In genomic region chr3:52537726-52538421, GRCh38 we compare ENCODE assay signal across 8 cellular contexts. TPM values are rescaled to one million over a fixed set of nuclear protein-coding genes. Genes with fewer than 3 reads are reported as not detected.
DNase-seq lines count a peak whose midpoint lies in the region; ATAC-seq, FAIRE-seq and TF ChIP-seq lines count a peak whose summit lies in the region.

No MANE protein-coding gene starts in this region.

- H3K27me3 ChIP-seq in HCT116 (ENCODE audit: insufficient read depth, low read length) (no peaks in the 10 kb centered on the region), spleen (replicated peaks in 1 of 7) (peaks cover 0 to 17% (median 5%) of the 10 kb centered on the region in 7 donors)

- peak overlapping the region; percentile 98 for H3K9ac ChIP-seq in HCT116 (ENCODE audit: low read length)

- H3K4me1 ChIP-seq in HCT116 (ENCODE audit: control insufficient read depth in 1 of 2, insufficient read depth in 2 of 2, low read length in 2 of 2) (peaks cover 7 to 24% of the 10 kb centered on the region in 2 experiments; a peak in 3 of 4 replicates), spleen (peaks cover 23 to 65% (median 51%) of the 10 kb centered on the region in 6 donors)

- no TSS peak for BruUV-seq in HCT116 (replicated peaks; lab: Mats Ljungman, UMichigan)

- TF ChIP-seq POLR2A in HCT116 (IDR thresholded peaks at IDR 0.05; ENCODE audit: borderline replicate concordance, extremely low read depth, insufficient read depth, insufficient read length) (no peak), spleen (IDR thresholded peaks at IDR 0.05) (no peak)

- H3K36me3 ChIP-seq in HCT116 (ENCODE audit: control insufficient read depth in 1 of 2, insufficient read depth in 2 of 2, low read length in 2 of 2) (peaks cover 0 to 7% of the 10 kb centered on the region in 2 experiments; a peak in 1 of 4 replicates), spleen (peaks cover 0 to 33% (median 5%) of the 10 kb centered on the region in 6 donors)

- no peaks in the 10 kb centered on the region for H3K9me3 ChIP-seq in HCT116 (ENCODE audit: control insufficient read depth in 1 of 2, insufficient read depth in 1 of 2, low read depth in 1 of 2, low read length in 2 of 2)
- H3K9me3 ChIP-seq in spleen, result no peaks in the 10 kb centered on the region

- RAD21 ChIA-PET in HCT116 (lab: Charles Lee; ENCODE audit: low non-redundant PET in 1 of 2, low total read pairs in 2 of 2, uncharacterized antibody in 2 of 2, unreplicated experiment in 2 of 2), result no interaction called here

- TF ChIP-seq RAD21 in HCT116 (IDR thresholded peaks at IDR 0.05; ENCODE audit: low read depth), result no peak

- no peaks in the 10 kb centered on the region for H3K27me3 Mint-ChIP-seq in activated CD8-positive, alpha-beta T cell treated with anti-CD3 and anti-CD28 coated beads, Interleukin-2, amount 10 ng/mL, durations not matched to agents 7 days and 5 days (ENCODE audit: low read depth)

- intact Hi-C loops in HCT116 (cut with micrococcal nuclease), result loop anchor here (2.0 kb wide), 1 partner anchor 145 kb away; no protein-coding TSS in a partner anchor
- intact Hi-C loops in spleen (cut with DNase I; ENCODE audit: low total_unique reads), result no loop called here

- H3K4me2 ChIP-seq in HCT116 (ENCODE audit: low read length), result peak overlapping the region; percentile 84

- H4K20me1 ChIP-seq in HCT116 (ENCODE audit: insufficient read depth), result no peaks in the 10 kb centered on the region

- peak overlapping the region; percentile 97 for H3K27ac Mint-ChIP-seq in activated CD8-positive, alpha-beta T cell treated with anti-CD3 and anti-CD28 coated beads, Interleukin-2, amount 10 ng/mL, durations not matched to agents 7 days and 5 days

- H3K4me3 Mint-ChIP-seq in activated CD8-positive, alpha-beta T cell treated with anti-CD3 and anti-CD28 coated beads, Interleukin-2, amount 10 ng/mL, durations not matched to agents 7 days and 5 days, result peak overlapping the region; percentile 97

- TF ChIP-seq CTCF in HCT116 (IDR thresholded peaks at IDR 0.05 in 2 of 3, conservative IDR thresholded peaks at IDR 0.05 in 1 of 3; ENCODE audit: borderline replicate concordance in 1 of 3, insufficient read depth in 1 of 3, low read depth in 2 of 3, low read length in 2 of 3) (no peak), spleen (IDR thresholded peaks at IDR 0.05 in 8 of 11, conservative IDR thresholded peaks at IDR 0.05 in 3 of 11) (no peak)

- H3K9me3 Mint-ChIP-seq in activated CD8-positive, alpha-beta T cell treated with anti-CD3 and anti-CD28 coated beads, Interleukin-2, amount 10 ng/mL, durations not matched to agents 7 days and 5 days (ENCODE audit: insufficient read depth), result no peaks in the 10 kb centered on the region

- CTCF ChIA-PET in HCT116 (lab: Charles Lee), result no interaction called here
- CTCF ChIA-PET in activated CD8-positive, alpha-beta T cell treated with anti-CD3 and anti-CD28 coated beads, Interleukin-2, amount 10 ng/mL, durations not matched to agents 7 days and 5 days (lab: Charles Lee), result no interaction called here

- H3K9me2 ChIP-seq in HCT116 (ENCODE audit: insufficient read depth), result no peaks in the 10 kb centered on the region

- ATAC-seq in HCT116 (no peak), GM18868 (IDR thresholded peaks at IDR 0.05; ENCODE audit: unreplicated experiment) (no peak)
- no peak for ATAC-seq in activated CD8-positive, alpha-beta T cell treated with anti-CD3 and anti-CD28 coated beads, Interleukin-2, amount 10 ng/mL, durations not matched to agents 7 days and 5 days

- 72 to 84% (median 75%) methylated on average over 7 of the region's 7 CpGs for WGBS in spleen, 5 donors

- H3K4me3 ChIP-seq in HCT116 (replicated peaks in 1 of 2; ENCODE audit: low read depth in 1 of 2, low read length in 2 of 2), result peak overlapping the region; percentile 86 to 93
- peak overlapping the region; percentile 64 to 94 (median 78) for H3K4me3 ChIP-seq in spleen

- peaks cover 59% of the 10 kb centered on the region for H3K79me2 ChIP-seq in HCT116 (ENCODE audit: insufficient read depth, low read length)

- DNase-seq in HCT116 (ENCODE audit: low read depth, low spot score) (no peak), hepatic stellate cell (ENCODE audit: low spot score) (peak; percentile 4), spleen (no peak), ureter (ENCODE audit: low spot score) (no peak), NCI-H2171 treated with DMSO at 0.1 percent for 48 hours (lab: John Stamatoyannopoulos, UW) (no peak), GM19239 (ENCODE audit: insufficient read length, low spot score) (no peak)
- DNase-seq in activated CD8-positive, alpha-beta T cell treated with anti-CD3 and anti-CD28 coated beads, Interleukin-2, amount 10 ng/mL, durations not matched to agents 7 days and 5 days, result no peak

- H3K27ac ChIP-seq in HCT116 (ENCODE audit: low read depth, low read length), result peak overlapping the region; percentile 79; the same call in 1 of the 2 replicates
- peak overlapping the region in 4 of 8 donors; percentile 89 to 95 (median 92) for H3K27ac ChIP-seq in spleen

- POLR2A ChIA-PET in HCT116 (lab: Charles Lee), result interaction anchor here (1.2 kb wide), 1 partner anchor 99 kb away, joined by 3 read pairs; no protein-coding TSS in a partner anchor
- POLR2A ChIA-PET in activated CD8-positive, alpha-beta T cell treated with anti-CD3 and anti-CD28 coated beads, Interleukin-2, amount 10 ng/mL, durations not matched to agents 7 days and 5 days (lab: Charles Lee), result interaction anchor here (0.6 to 0.9 kb wide), 3 partner anchors 71 to 147 kb away, joined by 3 read pairs; no protein-coding TSS in a partner anchor

- peaks cover 33% of the 10 kb centered on the region for H3K36me3 Mint-ChIP-seq in activated CD8-positive, alpha-beta T cell treated with anti-CD3 and anti-CD28 coated beads, Interleukin-2, amount 10 ng/mL, durations not matched to agents 7 days and 5 days (ENCODE audit: low read depth)

- H3K4me1 Mint-ChIP-seq in activated CD8-positive, alpha-beta T cell treated with anti-CD3 and anti-CD28 coated beads, Interleukin-2, amount 10 ng/mL, durations not matched to agents 7 days and 5 days (ENCODE audit: low read depth), result peaks cover 50% of the 10 kb centered on the region

- no peak for FAIRE-seq in GM19239 (lab: Jason Lieb, UNC)

- H2AFZ ChIP-seq in HCT116 (ENCODE audit: low read depth, low read length, poor library complexity, severe bottlenecking), result no peak overlapping the region

TF ChIP-seq in HCT116, 20 proteins besides CTCF, POLR2A, EP300 and RAD21 (continues in another document):
- TF ChIP-seq ZFX (IDR thresholded peaks at IDR 0.05) (no peak), FOSL1 (IDR thresholded peaks at IDR 0.05; ENCODE audit: low read depth) (no peak), ZNF274 (IDR thresholded peaks at IDR 0.05; ENCODE audit: low read depth, low read length) (no peak), ELF1 (IDR thresholded peaks at IDR 0.05; ENCODE audit: borderline replicate concordance, low read depth) (no peak), ZBTB33 (IDR thresholded peaks at IDR 0.05; ENCODE audit: extremely low read depth, insufficient replicate concordance, low read length) (no peak), CBX3 (IDR thresholded peaks at IDR 0.05; ENCODE audit: low read depth) (no peak), SRF (IDR thresholded peaks at IDR 0.05; ENCODE audit: low read depth) (no peak), ATF3 (IDR thresholded peaks at IDR 0.05) (no peak), YY1 (IDR thresholded peaks at IDR 0.05; ENCODE audit: extremely low read depth, insufficient replicate concordance, low read depth, low read length) (no peak), SP1 (IDR thresholded peaks at IDR 0.05; ENCODE audit: low read depth) (no peak), EGR1 (IDR thresholded peaks at IDR 0.05; ENCODE audit: low read depth) (no peak), SIN3A (IDR thresholded peaks at IDR 0.05; ENCODE audit: low read depth) (no peak), EZH2phosphoT487 (IDR thresholded peaks at IDR 0.05; ENCODE audit: borderline replicate concordance) (no peak)

RNA-seq across cellular contexts. Expression of gene UQCC5, which starts 1.5 kb away (rescaled TPM):
- total RNA-seq in HCT116 (2021; ENCODE audit: unreplicated experiment) (14.1 TPM), spleen (10 to 100 TPM in 3 of 7 donors, 1 to 10 TPM in 4; 2.7 to 12.8 (median 7.6) TPM), ureter (27.2 TPM)
- 50.0 and 58.6 TPM in 2 replicates for polyA plus RNA-seq in HCT116 (2012)
- total RNA-seq in activated CD8-positive, alpha-beta T cell treated with anti-CD3 and anti-CD28 coated beads, Interleukin-2, amount 10 ng/mL, durations not matched to agents 7 days and 5 days, result 10 to 100 TPM in 1 of 2 experiments, 1 to 10 TPM in 1; 9.0 to 15.1 TPM
- 10 to 100 TPM; 24.8 to 41.5 (median 26.1) TPM for polyA plus RNA-seq in spleen

RNA-seq across cellular contexts. Expression of gene NT5DC2, which starts 4.2 kb away (rescaled TPM):
- total RNA-seq in HCT116 (2021; ENCODE audit: unreplicated experiment), result 125 TPM
- 111 and 112 TPM in 2 replicates for polyA plus RNA-seq in HCT116 (2012)
- total RNA-seq in activated CD8-positive, alpha-beta T cell treated with anti-CD3 and anti-CD28 coated beads, Interleukin-2, amount 10 ng/mL, durations not matched to agents 7 days and 5 days, result 10 to 100 TPM; 52.8 to 53.1 TPM
- 10 to 100 TPM in 6 of 7 donors, 1 to 10 TPM in 1; 9.3 to 26.0 (median 12.0) TPM for total RNA-seq in spleen
- 10 to 100 TPM in 1 of 3 donors, 1 to 10 TPM in 2; 7.8 to 11.8 (median 7.9) TPM for polyA plus RNA-seq in spleen
- total RNA-seq in ureter, result 54.9 TPM

RNA-seq across cellular contexts. Expression of gene STAB1, which starts 42.7 kb away (rescaled TPM):
- 0.44 TPM for total RNA-seq in HCT116 (2021; ENCODE audit: unreplicated experiment)
- polyA plus RNA-seq in HCT116 (2012), result 0.12 TPM in 1 of 2 replicates, not detected in the other
- under 1 TPM in 1 of 2 experiments, not detected in 1; 0.05 TPM for total RNA-seq in activated CD8-positive, alpha-beta T cell treated with anti-CD3 and anti-CD28 coated beads, Interleukin-2, amount 10 ng/mL, durations not matched to agents 7 days and 5 days
- 1,000 to 10,000 TPM in 1 of 7 donors, 100 to 1,000 TPM in 6; 351 to 1,070 (median 406) TPM for total RNA-seq in spleen
- 1,000 to 10,000 TPM in 2 of 3 donors, 100 to 1,000 TPM in 1; 287 to 1,994 (median 1,275) TPM for polyA plus RNA-seq in spleen
- 191 TPM for total RNA-seq in ureter

Comparison
In these comparisons a context has a peak if more than half of its experiments do, and no peak if none do; other contexts are left out.
1. RNA of gene STAB1, which starts 42.7 kb away (total RNA-seq): 351 to 1,070 TPM in spleen and 191 TPM in ureter (single experiment); 0.44 TPM in HCT116 (single experiment) and 0.05 TPM in activated CD8-positive, alpha-beta T cell treated with anti-CD3 and anti-CD28 coated beads, Interleukin-2, amount 10 ng/mL, durations not matched to agents 7 days and 5 days; every median in the first group is over 100 times any median in the second.